ENCODE assay signal across 20 cellular contexts in genomic region chr10:108788891-108789290, GRCh38.
"Had no signal": no experiment of that assay in that cellular context is flagged by ENCODE, and none has a peak within 500 bp of the region (broad histone marks: within the 10 kb centered on the region; RNA-seq: fewer than 3 reads in every experiment).

No MANE protein-coding gene starts in this region.

- ATAC-seq: effector memory CD8-positive, alpha-beta T cell; gastroesophageal sphincter; natural killer cell had no signal

- H3K4me1 ChIP-seq: esophagus squamous epithelium, gastroesophageal sphincter, left ventricle myocardium inferior, right atrium auricular region, sigmoid colon had no signal

- H3K4me1 Mint-ChIP-seq: immature natural killer cell, natural killer cell, neural crest cell had no signal

- H3K27me3 ChIP-seq: esophagus squamous epithelium, gastroesophageal sphincter, right atrium auricular region, sigmoid colon had no signal

- H3K36me3 Mint-ChIP-seq: immature natural killer cell, natural killer cell had no signal

- H3K27me3 Mint-ChIP-seq: dendritic cell treated with granulocyte-macrophage colony-stimulating factor and Interleukin-4, amounts not matched to agents 40 ng/mL and 50 ng/mL, for 4 days; effector memory CD8-positive, alpha-beta T cell had no signal

- DNase-seq: effector memory CD8-positive, alpha-beta T cell; esophagus squamous epithelium; foreskin fibroblast; glutamatergic neuron; immature natural killer cell; left cardiac atrium; left ventricle myocardium inferior; natural killer cell; sigmoid colon; stimulated activated CD4-positive, alpha-beta T cell treated with anti-CD3 and anti-CD28 coated beads, Interleukin-2, amount 100 ng/mL, for 48 hours; stimulated activated naive CD4-positive, alpha-beta T cell treated with Interleukin-2 at 50 U/mL for 16 hours; trophoblast cell had no signal

- FAIRE-seq: keratinocyte, urothelium cell line had no signal

- H3K27ac Mint-ChIP-seq: dendritic cell treated with granulocyte-macrophage colony-stimulating factor and Interleukin-4, amounts not matched to agents 40 ng/mL and 50 ng/mL, for 4 days; effector memory CD8-positive, alpha-beta T cell; immature natural killer cell; natural killer cell had no signal

- H3K4me3 Mint-ChIP-seq: dendritic cell treated with granulocyte-macrophage colony-stimulating factor and Interleukin-4, amounts not matched to agents 40 ng/mL and 50 ng/mL, for 4 days; effector memory CD8-positive, alpha-beta T cell; immature natural killer cell; natural killer cell; neural crest cell had no signal

- H3K4me3 ChIP-seq: esophagus squamous epithelium, gastroesophageal sphincter, left ventricle myocardium inferior, lung, right atrium auricular region, sigmoid colon, skin epidermis had no signal

- H3K27ac ChIP-seq: esophagus squamous epithelium, gastroesophageal sphincter, left ventricle myocardium inferior, right atrium auricular region, sigmoid colon, skin epidermis had no signal

- H3K36me3 ChIP-seq: esophagus squamous epithelium, gastroesophageal sphincter, left ventricle myocardium inferior, right atrium auricular region, sigmoid colon had no signal
